In genomic region chr11:45079567-45079942, GRCh38 we compare ENCODE assay signal across 10 cellular contexts.
DNase-seq lines count a peak whose midpoint lies in the region; ATAC-seq and TF ChIP-seq lines count a peak whose summit lies in the region.
"Had no signal": no experiment of that assay in that cellular context is flagged by ENCODE, and none has a peak within 500 bp of the region (broad histone marks: within the 10 kb centered on the region; RNA-seq: fewer than 3 reads in every experiment).

No MANE protein-coding gene starts in this region.

- peak overlapping the region; percentile 66 for H3K18ac ChIP-seq in neuronal stem cell (ENCODE audit: low read length)

- no peaks in the 10 kb centered on the region for H3K79me1 ChIP-seq in neuronal stem cell (ENCODE audit: low read depth, low read length)

- no peak for TF ChIP-seq CTCF in CD4-positive, alpha-beta T cell (IDR thresholded peaks at IDR 0.05)
- no peak for TF ChIP-seq CTCF in brain (conservative IDR thresholded peaks at IDR 0.05)
- no peak for TF ChIP-seq CTCF in endothelial cell (IDR thresholded peaks at IDR 0.05; ENCODE audit: unreplicated experiment)
- no peak for TF ChIP-seq CTCF in GM10248 (IDR thresholded peaks at IDR 0.05; ENCODE audit: control extremely low read depth, extremely low read depth, low read depth, missing control alignments)

- POLR2A ChIA-PET in CD4-positive, alpha-beta T cell (lab: Charles Lee): interaction anchor here (0.6 to 1.3 kb wide), 4 partner anchors 23 to 152 kb away, joined by 3 to 4 read pairs (median 3); partner anchors contain the start of gene TP53I11
- POLR2A ChIA-PET in GM10248 (lab: Yijun Ruan, JAX): no interaction called here

- no peak overlapping the region for H2AFZ ChIP-seq in neuronal stem cell (ENCODE audit: low read length)

- peak overlapping the region; percentile 89 for H3K27ac Mint-ChIP-seq in CD4-positive, alpha-beta T cell
- H3K27ac Mint-ChIP-seq in brain (peak overlapping the region in 4 of 5 experiments; percentile 56 to 92 (median 70)), endothelial cell (ENCODE audit: unreplicated experiment) (no peak overlapping the region)

- no peak overlapping the region for H3K4ac ChIP-seq in neuronal stem cell (ENCODE audit: low read length)

- WGBS in neuronal stem cell (ENCODE audit: extremely low coverage in 2 of 2, insufficient read length in 2 of 2, insufficient replicate concordance in 1 of 2), 2 donors: no CpG with 5 or more reads among the region's 1 CpG

- no peak overlapping the region for H4K91ac ChIP-seq in neuronal stem cell (ENCODE audit: low read depth, low read length, poor library complexity)

- H3K36me3 ChIP-seq in KOPT-K1 (ENCODE audit: insufficient read depth, low read length) (no peaks in the 10 kb centered on the region), neuronal stem cell (replicated peaks in 1 of 2; ENCODE audit: control insufficient read depth in 2 of 2, insufficient read depth in 2 of 2, low read length in 2 of 2) (no peaks in the 10 kb centered on the region)
- H3K36me3 ChIP-seq: thoracic aorta had no signal

- H3K4me3 ChIP-seq in neuronal stem cell (ENCODE audit: low read length in 2 of 2): no peak overlapping the region
- H3K4me3 ChIP-seq: thoracic aorta had no signal

- no peaks in the 10 kb centered on the region for H3K27me3 ChIP-seq in CD4-positive, alpha-beta T cell (ENCODE audit: control insufficient read depth, insufficient read depth, low read length)
- H3K27me3 ChIP-seq in neuronal stem cell (ENCODE audit: control insufficient read depth in 3 of 3, insufficient read depth in 3 of 3, low read depth in 1 of 3, low read length in 3 of 3): peaks cover 0 to 20% (median 0%) of the 10 kb centered on the region in 3 experiments

- H3K27me3 Mint-ChIP-seq in CD4-positive, alpha-beta T cell: no peaks in the 10 kb centered on the region
- H3K27me3 Mint-ChIP-seq in brain: peaks cover 7% of the 10 kb centered on the region
- peaks cover 8% of the 10 kb centered on the region for H3K27me3 Mint-ChIP-seq in endothelial cell (ENCODE audit: unreplicated experiment)

- no peak overlapping the region for H3K14ac ChIP-seq in neuronal stem cell (ENCODE audit: low read length)

- peak overlapping the region; percentile 76 for H2BK15ac ChIP-seq in neuronal stem cell (ENCODE audit: low read length)

- H3K9me3 ChIP-seq in CD4-positive, alpha-beta T cell (ENCODE audit: control insufficient read depth, low read length): no peaks in the 10 kb centered on the region
- H3K9me3 ChIP-seq in KOPT-K1 (ENCODE audit: insufficient read depth, low read length, poor library complexity, severe bottlenecking): peaks cover 11% of the 10 kb centered on the region
- H3K9me3 ChIP-seq in neuronal stem cell (replicated peaks in 1 of 2; ENCODE audit: control insufficient read depth in 2 of 2, insufficient read depth in 1 of 2, low read depth in 1 of 2, low read length in 2 of 2): no peaks in the 10 kb centered on the region
- H3K9me3 ChIP-seq: thoracic aorta had no signal

- H3K23ac ChIP-seq in neuronal stem cell (ENCODE audit: low read depth, low read length, poor library complexity): no peak overlapping the region

- H3K4me1 Mint-ChIP-seq in CD4-positive, alpha-beta T cell (ENCODE audit: low read depth): peaks cover 60% of the 10 kb centered on the region
- H3K4me1 Mint-ChIP-seq in brain (peaks cover 56% of the 10 kb centered on the region), endothelial cell (ENCODE audit: unreplicated experiment) (peaks cover 27% of the 10 kb centered on the region)

- CTCF ChIA-PET in CD4-positive, alpha-beta T cell (lab: Charles Lee): interaction anchor here (1.2 to 1.5 kb wide), 2 partner anchors 24 to 143 kb away, joined by 3 to 4 read pairs; no protein-coding TSS in a partner anchor
- CTCF ChIA-PET in GM10248 (lab: Yijun Ruan, JAX): interaction anchor here (1.3 to 4.7 kb wide), 3 partner anchors 24 to 143 kb away, joined by 3 to 30 read pairs (median 4); no protein-coding TSS in a partner anchor

- peak overlapping the region; percentile 49 for H2BK5ac ChIP-seq in neuronal stem cell (ENCODE audit: low read length)

- peaks cover 0 to 22% of the 10 kb centered on the region in 2 donors for H3K4me1 ChIP-seq in neuronal stem cell (ENCODE audit: control insufficient read depth in 2 of 2, insufficient read depth in 1 of 2, low read depth in 1 of 2, low read length in 2 of 2)

- H2AK5ac ChIP-seq in neuronal stem cell (ENCODE audit: low read depth, low read length): peak overlapping the region; percentile 76

- intact Hi-C loops in CD4-positive, alpha-beta T cell (cut with DNase I, micrococcal nuclease): no loop called here

- no peaks in the 10 kb centered on the region for H3K36me3 Mint-ChIP-seq in CD4-positive, alpha-beta T cell (ENCODE audit: low read depth)
- H3K36me3 Mint-ChIP-seq in brain (no peaks in the 10 kb centered on the region), endothelial cell (ENCODE audit: low read depth, unreplicated experiment) (peaks cover 5% of the 10 kb centered on the region)

- H2BK120ac ChIP-seq in neuronal stem cell (ENCODE audit: low read depth, low read length): peak overlapping the region; percentile 39

- H3K4me3 Mint-ChIP-seq in CD4-positive, alpha-beta T cell: peak overlapping the region; percentile 55
- peak overlapping the region in 1 of 5 experiments; percentile 49 for H3K4me3 Mint-ChIP-seq in brain
- H3K4me3 Mint-ChIP-seq in endothelial cell (ENCODE audit: unreplicated experiment): no peak overlapping the region

- ATAC-seq in CD4-positive, alpha-beta T cell (ENCODE audit: poor library complexity): no peak
- ATAC-seq in GM21515 (IDR thresholded peaks at IDR 0.05; ENCODE audit: unreplicated experiment): no peak

- H2BK12ac ChIP-seq in neuronal stem cell (ENCODE audit: low read length): no peak overlapping the region

- no peak overlapping the region for H3K9ac ChIP-seq in neuronal stem cell (ENCODE audit: low read depth, low read length, poor library complexity)

- H3K4me2 ChIP-seq in neuronal stem cell (ENCODE audit: insufficient read depth, low read length, poor library complexity, severe bottlenecking): no peak overlapping the region

- no peak overlapping the region for H4K8ac ChIP-seq in neuronal stem cell (ENCODE audit: low read depth, low read length)

- DNase-seq in CD4-positive, alpha-beta T cell: no peak
- DNase-seq in neuronal stem cell (ENCODE audit: low spot score): no peak
- no peak for DNase-seq in effector CD8-positive, alpha-beta T cell (lab: John Stamatoyannopoulos, UW)
- no peak for DNase-seq in endothelial cell (ENCODE audit: low spot score)
- DNase-seq in GM10248 (ENCODE audit: extremely low spot score): no peak
- DNase-seq: NCI-H446 had no signal

- no peaks in the 10 kb centered on the region for H3K9me3 Mint-ChIP-seq in CD4-positive, alpha-beta T cell
- peaks cover 4 to 21% (median 12%) of the 10 kb centered on the region in 5 experiments for H3K9me3 Mint-ChIP-seq in brain
- no peaks in the 10 kb centered on the region for H3K9me3 Mint-ChIP-seq in endothelial cell (ENCODE audit: unreplicated experiment)

- peak overlapping the region; percentile 67 for H3K27ac ChIP-seq in CD4-positive, alpha-beta T cell (ENCODE audit: low read depth, low read length)
- peak overlapping the region; percentile 96 for H3K27ac ChIP-seq in KOPT-K1 (ENCODE audit: low read depth, low read length, poor library complexity, severe bottlenecking)
- no peak overlapping the region for H3K27ac ChIP-seq in neuronal stem cell (replicated peaks; ENCODE audit: low read length)
- H3K27ac ChIP-seq: thoracic aorta had no signal
